In the genomic region with DNA sequence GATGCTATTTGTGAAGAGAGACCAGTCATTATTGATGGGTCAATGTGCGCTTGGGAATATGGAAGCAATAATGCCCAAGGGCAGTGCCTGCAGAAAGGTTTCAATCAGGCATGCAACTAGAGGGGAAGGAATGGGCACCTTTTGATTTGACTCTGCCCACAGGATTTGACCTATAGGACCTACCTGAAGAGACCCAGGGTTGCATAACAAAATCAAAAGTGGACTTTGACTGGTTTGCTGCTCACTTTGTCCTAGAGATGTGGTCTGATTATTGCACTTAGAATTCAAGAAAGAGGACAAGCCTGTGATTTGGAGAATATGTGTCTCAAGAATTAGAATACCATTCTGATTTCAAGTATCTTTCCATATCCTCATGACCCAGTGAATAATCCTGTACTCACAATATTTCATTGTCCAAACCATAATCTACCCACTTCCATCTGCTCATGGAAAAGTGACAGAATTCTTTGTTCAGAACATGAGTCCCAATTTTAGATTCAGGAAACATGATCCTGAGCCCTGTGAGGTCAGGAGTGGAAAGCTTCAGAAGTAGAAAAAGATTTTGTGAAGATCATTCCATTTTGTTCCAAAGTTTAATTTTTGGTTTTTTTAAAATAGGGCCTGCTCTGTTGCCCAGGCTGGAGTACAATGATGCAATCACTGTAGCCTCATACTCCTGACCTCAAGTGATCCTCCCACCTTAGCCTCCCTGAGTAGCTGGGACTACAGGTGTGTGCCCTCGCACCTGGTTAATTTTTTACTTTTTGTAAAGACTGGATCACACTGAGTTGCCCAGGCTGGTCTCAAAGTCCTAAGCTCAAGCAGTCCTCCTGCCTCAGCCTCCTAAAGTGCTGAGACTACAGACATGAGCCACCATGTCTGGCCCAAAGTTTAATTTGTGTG, we compare ENCODE assay signal across 1 cellular context.
TF ChIP-seq lines count a peak whose summit lies in the region.

No MANE protein-coding gene starts in this region.

TF ChIP-seq in HepG2, 621 proteins besides CTCF, POLR2A, EP300 and RAD21 (continued from another document and continues in another):
- no peak for TF ChIP-seq ZNF34 (CRISPR knock-in tag; IDR thresholded peaks at IDR 0.05; ENCODE audit: borderline replicate concordance)
- no peak for TF ChIP-seq HCFC1 (IDR thresholded peaks at IDR 0.05; ENCODE audit: low read depth, low read length)
- TF ChIP-seq ZNF687 (CRISPR knock-in tag; IDR thresholded peaks at IDR 0.05), result no peak
- TF ChIP-seq ZNF441 (CRISPR knock-in tag; IDR thresholded peaks at IDR 0.05; ENCODE audit: borderline replicate concordance), result no peak
- TF ChIP-seq, protein P1, sequence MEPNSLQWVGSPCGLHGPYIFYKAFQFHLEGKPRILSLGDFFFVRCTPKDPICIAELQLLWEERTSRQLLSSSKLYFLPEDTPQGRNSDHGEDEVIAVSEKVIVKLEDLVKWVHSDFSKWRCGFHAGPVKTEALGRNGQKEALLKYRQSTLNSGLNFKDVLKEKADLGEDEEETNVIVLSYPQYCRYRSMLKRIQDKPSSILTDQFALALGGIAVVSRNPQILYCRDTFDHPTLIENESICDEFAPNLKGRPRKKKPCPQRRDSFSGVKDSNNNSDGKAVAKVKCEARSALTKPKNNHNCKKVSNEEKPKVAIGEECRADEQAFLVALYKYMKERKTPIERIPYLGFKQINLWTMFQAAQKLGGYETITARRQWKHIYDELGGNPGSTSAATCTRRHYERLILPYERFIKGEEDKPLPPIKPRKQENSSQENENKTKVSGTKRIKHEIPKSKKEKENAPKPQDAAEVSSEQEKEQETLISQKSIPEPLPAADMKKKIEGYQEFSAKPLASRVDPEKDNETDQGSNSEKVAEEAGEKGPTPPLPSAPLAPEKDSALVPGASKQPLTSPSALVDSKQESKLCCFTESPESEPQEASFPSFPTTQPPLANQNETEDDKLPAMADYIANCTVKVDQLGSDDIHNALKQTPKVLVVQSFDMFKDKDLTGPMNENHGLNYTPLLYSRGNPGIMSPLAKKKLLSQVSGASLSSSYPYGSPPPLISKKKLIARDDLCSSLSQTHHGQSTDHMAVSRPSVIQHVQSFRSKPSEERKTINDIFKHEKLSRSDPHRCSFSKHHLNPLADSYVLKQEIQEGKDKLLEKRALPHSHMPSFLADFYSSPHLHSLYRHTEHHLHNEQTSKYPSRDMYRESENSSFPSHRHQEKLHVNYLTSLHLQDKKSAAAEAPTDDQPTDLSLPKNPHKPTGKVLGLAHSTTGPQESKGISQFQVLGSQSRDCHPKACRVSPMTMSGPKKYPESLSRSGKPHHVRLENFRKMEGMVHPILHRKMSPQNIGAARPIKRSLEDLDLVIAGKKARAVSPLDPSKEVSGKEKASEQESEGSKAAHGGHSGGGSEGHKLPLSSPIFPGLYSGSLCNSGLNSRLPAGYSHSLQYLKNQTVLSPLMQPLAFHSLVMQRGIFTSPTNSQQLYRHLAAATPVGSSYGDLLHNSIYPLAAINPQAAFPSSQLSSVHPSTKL (CRISPR knock-in tag; IDR thresholded peaks at IDR 0.05), result peak; percentile 36; the same call in 1 of the 2 replicates
- TF ChIP-seq GATAD1 (CRISPR knock-in tag; IDR thresholded peaks at IDR 0.05), result no peak
- no peak for TF ChIP-seq HNRNPL (IDR thresholded peaks at IDR 0.05; ENCODE audit: low read depth, low read length)
- TF ChIP-seq, protein P2, sequence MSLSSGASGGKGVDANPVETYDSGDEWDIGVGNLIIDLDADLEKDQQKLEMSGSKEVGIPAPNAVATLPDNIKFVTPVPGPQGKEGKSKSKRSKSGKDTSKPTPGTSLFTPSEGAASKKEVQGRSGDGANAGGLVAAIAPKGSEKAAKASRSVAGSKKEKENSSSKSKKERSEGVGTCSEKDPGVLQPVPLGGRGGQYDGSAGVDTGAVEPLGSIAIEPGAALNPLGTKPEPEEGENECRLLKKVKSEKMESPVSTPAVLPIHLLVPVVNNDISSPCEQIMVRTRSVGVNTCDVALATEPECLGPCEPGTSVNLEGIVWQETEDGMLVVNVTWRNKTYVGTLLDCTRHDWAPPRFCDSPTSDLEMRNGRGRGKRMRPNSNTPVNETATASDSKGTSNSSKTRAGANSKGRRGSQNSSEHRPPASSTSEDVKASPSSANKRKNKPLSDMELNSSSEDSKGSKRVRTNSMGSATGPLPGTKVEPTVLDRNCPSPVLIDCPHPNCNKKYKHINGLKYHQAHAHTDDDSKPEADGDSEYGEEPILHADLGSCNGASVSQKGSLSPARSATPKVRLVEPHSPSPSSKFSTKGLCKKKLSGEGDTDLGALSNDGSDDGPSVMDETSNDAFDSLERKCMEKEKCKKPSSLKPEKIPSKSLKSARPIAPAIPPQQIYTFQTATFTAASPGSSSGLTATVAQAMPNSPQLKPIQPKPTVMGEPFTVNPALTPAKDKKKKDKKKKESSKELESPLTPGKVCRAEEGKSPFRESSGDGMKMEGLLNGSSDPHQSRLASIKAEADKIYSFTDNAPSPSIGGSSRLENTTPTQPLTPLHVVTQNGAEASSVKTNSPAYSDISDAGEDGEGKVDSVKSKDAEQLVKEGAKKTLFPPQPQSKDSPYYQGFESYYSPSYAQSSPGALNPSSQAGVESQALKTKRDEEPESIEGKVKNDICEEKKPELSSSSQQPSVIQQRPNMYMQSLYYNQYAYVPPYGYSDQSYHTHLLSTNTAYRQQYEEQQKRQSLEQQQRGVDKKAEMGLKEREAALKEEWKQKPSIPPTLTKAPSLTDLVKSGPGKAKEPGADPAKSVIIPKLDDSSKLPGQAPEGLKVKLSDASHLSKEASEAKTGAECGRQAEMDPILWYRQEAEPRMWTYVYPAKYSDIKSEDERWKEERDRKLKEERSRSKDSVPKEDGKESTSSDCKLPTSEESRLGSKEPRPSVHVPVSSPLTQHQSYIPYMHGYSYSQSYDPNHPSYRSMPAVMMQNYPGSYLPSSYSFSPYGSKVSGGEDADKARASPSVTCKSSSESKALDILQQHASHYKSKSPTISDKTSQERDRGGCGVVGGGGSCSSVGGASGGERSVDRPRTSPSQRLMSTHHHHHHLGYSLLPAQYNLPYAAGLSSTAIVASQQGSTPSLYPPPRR (CRISPR knock-in tag; IDR thresholded peaks at IDR 0.05; ENCODE audit: borderline replicate concordance), result no peak
- no peak for TF ChIP-seq RORA (CRISPR knock-in tag; IDR thresholded peaks at IDR 0.05)
- 0 out of 2 replicates have a peak, but pooled peaks have one; percentile 41 for TF ChIP-seq KLF12 (CRISPR knock-in tag; IDR thresholded peaks at IDR 0.05; ENCODE audit: borderline replicate concordance)
- no peak for TF ChIP-seq ATRX (CRISPR knock-in tag; IDR thresholded peaks at IDR 0.05; ENCODE audit: borderline replicate concordance)
- TF ChIP-seq HNF4A (CRISPR knock-in tag; IDR thresholded peaks at IDR 0.05), result peak; percentile 84
- TF ChIP-seq TOE1 (CRISPR knock-in tag; IDR thresholded peaks at IDR 0.05), result no peak
- TF ChIP-seq ATF4 (CRISPR knock-in tag; IDR thresholded peaks at IDR 0.05), result peak in 1 of 2 experiments; percentile 63; a peak in 2 of 4 replicates
- TF ChIP-seq HMG20A (CRISPR knock-in tag; IDR thresholded peaks at IDR 0.05; ENCODE audit: borderline replicate concordance), result no peak
- TF ChIP-seq NR3C1 (CRISPR knock-in tag; IDR thresholded peaks at IDR 0.05), result no peak
- TF ChIP-seq, protein P3, sequence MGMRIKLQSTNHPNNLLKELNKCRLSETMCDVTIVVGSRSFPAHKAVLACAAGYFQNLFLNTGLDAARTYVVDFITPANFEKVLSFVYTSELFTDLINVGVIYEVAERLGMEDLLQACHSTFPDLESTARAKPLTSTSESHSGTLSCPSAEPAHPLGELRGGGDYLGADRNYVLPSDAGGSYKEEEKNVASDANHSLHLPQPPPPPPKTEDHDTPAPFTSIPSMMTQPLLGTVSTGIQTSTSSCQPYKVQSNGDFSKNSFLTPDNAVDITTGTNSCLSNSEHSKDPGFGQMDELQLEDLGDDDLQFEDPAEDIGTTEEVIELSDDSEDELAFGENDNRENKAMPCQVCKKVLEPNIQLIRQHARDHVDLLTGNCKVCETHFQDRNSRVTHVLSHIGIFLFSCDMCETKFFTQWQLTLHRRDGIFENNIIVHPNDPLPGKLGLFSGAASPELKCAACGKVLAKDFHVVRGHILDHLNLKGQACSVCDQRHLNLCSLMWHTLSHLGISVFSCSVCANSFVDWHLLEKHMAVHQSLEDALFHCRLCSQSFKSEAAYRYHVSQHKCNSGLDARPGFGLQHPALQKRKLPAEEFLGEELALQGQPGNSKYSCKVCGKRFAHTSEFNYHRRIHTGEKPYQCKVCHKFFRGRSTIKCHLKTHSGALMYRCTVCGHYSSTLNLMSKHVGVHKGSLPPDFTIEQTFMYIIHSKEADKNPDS (CRISPR knock-in tag; IDR thresholded peaks at IDR 0.05), result no peak
- TF ChIP-seq SIX1 (CRISPR knock-in tag; IDR thresholded peaks at IDR 0.05; ENCODE audit: borderline replicate concordance), result no peak
- TF ChIP-seq, protein P4, sequence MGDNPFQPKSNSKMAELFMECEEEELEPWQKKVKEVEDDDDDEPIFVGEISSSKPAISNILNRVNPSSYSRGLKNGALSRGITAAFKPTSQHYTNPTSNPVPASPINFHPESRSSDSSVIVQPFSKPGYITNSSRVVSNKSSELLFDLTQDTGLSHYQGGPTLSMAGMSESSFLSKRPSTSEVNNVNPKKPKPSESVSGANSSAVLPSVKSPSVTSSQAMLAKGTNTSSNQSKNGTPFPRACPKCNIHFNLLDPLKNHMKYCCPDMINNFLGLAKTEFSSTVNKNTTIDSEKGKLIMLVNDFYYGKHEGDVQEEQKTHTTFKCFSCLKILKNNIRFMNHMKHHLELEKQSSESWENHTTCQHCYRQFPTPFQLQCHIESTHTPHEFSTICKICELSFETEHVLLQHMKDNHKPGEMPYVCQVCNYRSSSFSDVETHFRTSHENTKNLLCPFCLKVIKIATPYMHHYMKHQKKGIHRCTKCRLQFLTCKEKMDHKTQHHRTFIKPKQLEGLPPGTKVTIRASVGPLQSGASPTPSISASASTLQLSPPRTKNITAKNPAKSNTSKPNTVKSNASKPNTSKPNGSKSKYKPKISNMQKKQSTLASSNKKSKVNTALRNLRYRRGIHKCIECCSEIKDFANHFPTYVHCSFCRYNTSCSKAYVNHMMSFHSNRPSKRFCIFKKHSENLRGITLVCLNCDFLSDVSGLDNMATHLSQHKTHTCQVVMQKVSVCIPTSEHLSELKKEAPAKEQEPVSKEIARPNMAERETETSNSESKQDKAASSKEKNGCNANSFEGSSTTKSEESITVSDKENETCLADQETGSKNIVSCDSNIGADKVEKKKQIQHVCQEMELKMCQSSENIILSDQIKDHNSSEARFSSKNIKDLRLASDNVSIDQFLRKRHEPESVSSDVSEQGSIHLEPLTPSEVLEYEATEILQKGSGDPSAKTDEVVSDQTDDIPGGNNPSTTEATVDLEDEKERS (CRISPR knock-in tag; IDR thresholded peaks at IDR 0.05), result peak; percentile 60; the same call in 1 of the 2 replicates
- TF ChIP-seq CAMTA2 (CRISPR knock-in tag; IDR thresholded peaks at IDR 0.05; ENCODE audit: borderline replicate concordance), result no peak
- no peak for TF ChIP-seq PAX8 (CRISPR knock-in tag; IDR thresholded peaks at IDR 0.05; ENCODE audit: borderline replicate concordance)
- TF ChIP-seq ZSCAN25 (CRISPR knock-in tag; IDR thresholded peaks at IDR 0.05), result no peak
- TF ChIP-seq, protein P5, sequence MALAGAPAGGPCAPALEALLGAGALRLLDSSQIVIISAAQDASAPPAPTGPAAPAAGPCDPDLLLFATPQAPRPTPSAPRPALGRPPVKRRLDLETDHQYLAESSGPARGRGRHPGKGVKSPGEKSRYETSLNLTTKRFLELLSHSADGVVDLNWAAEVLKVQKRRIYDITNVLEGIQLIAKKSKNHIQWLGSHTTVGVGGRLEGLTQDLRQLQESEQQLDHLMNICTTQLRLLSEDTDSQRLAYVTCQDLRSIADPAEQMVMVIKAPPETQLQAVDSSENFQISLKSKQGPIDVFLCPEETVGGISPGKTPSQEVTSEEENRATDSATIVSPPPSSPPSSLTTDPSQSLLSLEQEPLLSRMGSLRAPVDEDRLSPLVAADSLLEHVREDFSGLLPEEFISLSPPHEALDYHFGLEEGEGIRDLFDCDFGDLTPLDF (CRISPR knock-in tag; IDR thresholded peaks at IDR 0.05), result no peak
- TF ChIP-seq ZC3H13 (CRISPR knock-in tag; IDR thresholded peaks at IDR 0.05), result no peak
- TF ChIP-seq MTF1 (CRISPR knock-in tag; IDR thresholded peaks at IDR 0.05), result no peak
- no peak for TF ChIP-seq SKI (IDR thresholded peaks at IDR 0.05; ENCODE audit: partially characterized antibody)
- TF ChIP-seq TBX3 (IDR thresholded peaks at IDR 0.05; ENCODE audit: borderline replicate concordance), result no peak
- TF ChIP-seq ZBTB8A (CRISPR knock-in tag; IDR thresholded peaks at IDR 0.05; ENCODE audit: borderline replicate concordance, low read depth), result no peak
- TF ChIP-seq ZNF101 (CRISPR knock-in tag; IDR thresholded peaks at IDR 0.05; ENCODE audit: borderline replicate concordance, low read depth), result no peak
- TF ChIP-seq ZNF546 (CRISPR knock-in tag; conservative IDR thresholded peaks at IDR 0.05), result no peak
- peak; percentile 9; the same call in 1 of the 2 replicates for TF ChIP-seq FOXA3 (CRISPR knock-in tag; IDR thresholded peaks at IDR 0.05)
- no peak for TF ChIP-seq RNF2 (conservative IDR thresholded peaks at IDR 0.05; ENCODE audit: low read depth)
